8 cellular contexts compared by ENCODE assay signal in the genomic region with DNA sequence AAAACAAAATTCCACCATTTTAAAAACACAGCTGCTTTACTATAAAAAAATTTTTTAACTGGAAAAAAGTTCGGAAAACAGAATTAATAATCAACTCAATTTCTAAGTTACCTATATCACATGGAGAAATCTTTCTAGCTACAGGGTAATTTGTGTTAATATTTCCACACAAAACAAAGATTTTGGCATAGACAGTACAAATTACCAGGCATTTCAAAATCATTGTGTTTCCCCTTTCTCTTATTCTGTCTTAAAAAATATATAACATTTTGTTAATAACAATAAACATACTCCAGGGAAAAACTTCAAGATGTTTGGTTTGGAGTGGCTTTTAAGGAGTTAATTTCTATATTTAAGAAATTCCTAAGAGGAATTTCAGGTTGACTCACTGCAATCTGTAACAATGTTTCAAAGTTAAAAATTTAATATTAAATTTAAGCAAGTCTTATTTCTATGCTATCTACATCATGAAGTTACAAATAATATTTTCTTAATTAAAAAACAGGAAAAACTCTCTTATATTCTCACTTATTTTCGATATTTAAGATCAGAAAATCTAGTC.
DNase-seq lines count a peak whose midpoint lies in the region; ATAC-seq, FAIRE-seq and TF ChIP-seq lines count a peak whose summit lies in the region.

No MANE protein-coding gene starts in this region.

- H3K9ac ChIP-seq in HCT116 (ENCODE audit: low read length) = peak overlapping the region; percentile 74

- H3K4me3 ChIP-seq in HCT116 (replicated peaks in 1 of 2; ENCODE audit: low read depth in 1 of 2, low read length in 2 of 2) (peak overlapping the region; percentile 50 to 65), small intestine (ENCODE audit: low read depth in 1 of 2, low read length in 2 of 2) (peak overlapping the region in 1 of 2 donors; percentile 52)

- H3K27ac ChIP-seq in HCT116 (ENCODE audit: low read depth, low read length) (peak overlapping the region; percentile 72; the same call in 1 of the 2 replicates), small intestine (ENCODE audit: low read depth in 1 of 2, low read length in 1 of 2) (no peak overlapping the region)

- TF ChIP-seq POLR2A in HCT116 (IDR thresholded peaks at IDR 0.05; ENCODE audit: borderline replicate concordance, extremely low read depth, insufficient read depth, insufficient read length) = no peak

- WGBS in small intestine, 3 donors = 1 to 12% (median 4%) methylated on average over 2 of the region's 2 CpGs

- peak; percentile 19 for FAIRE-seq in frontal cortex (lab: Jason Lieb, UNC)
- FAIRE-seq in small intestine (lab: Jason Lieb, UNC) = peak; percentile 78

- H4K20me1 ChIP-seq in HCT116 (ENCODE audit: insufficient read depth) = no peaks in the 10 kb centered on the region

- ATAC-seq in HCT116 (no peak), WTC11 (no peak), HG03097 (IDR thresholded peaks at IDR 0.05; ENCODE audit: low FRiP score, unreplicated experiment) (no peak)

- H3K9me2 ChIP-seq in HCT116 (ENCODE audit: insufficient read depth) = no peaks in the 10 kb centered on the region

- POLR2A ChIA-PET in HCT116 (lab: Charles Lee) (interaction anchor here (1.2 to 1.7 kb wide), 3 partner anchors 10 to 363 kb away, joined by 3 to 7 read pairs (median 3); no protein-coding TSS in a partner anchor), WTC11 (lab: Charles Lee) (interaction anchor here (0.6 kb wide), 1 partner anchor 349 kb away, joined by 3 read pairs; no protein-coding TSS in a partner anchor)

- no peaks in the 10 kb centered on the region for H3K9me3 ChIP-seq in HCT116 (ENCODE audit: control insufficient read depth in 1 of 2, insufficient read depth in 1 of 2, low read depth in 1 of 2, low read length in 2 of 2)
- no peaks in the 10 kb centered on the region for H3K9me3 ChIP-seq in small intestine (ENCODE audit: control insufficient read depth, low read depth)

- H3K36me3 Mint-ChIP-seq in WTC11 = peaks cover 42% of the 10 kb centered on the region

- TSS peak; percentile 88 for BruUV-seq in HCT116 (replicated peaks; lab: Mats Ljungman, UMichigan)

- no peaks in the 10 kb centered on the region for H3K9me3 Mint-ChIP-seq in WTC11

- H3K79me2 ChIP-seq in HCT116 (ENCODE audit: insufficient read depth, low read length) = peaks cover 97% of the 10 kb centered on the region

- TF ChIP-seq RAD21 in HCT116 (IDR thresholded peaks at IDR 0.05; ENCODE audit: low read depth) = no peak

- H3K4me1 ChIP-seq in HCT116 (ENCODE audit: control insufficient read depth in 1 of 2, insufficient read depth in 2 of 2, low read length in 2 of 2) (peaks cover 28 to 48% of the 10 kb centered on the region in 2 experiments), small intestine (ENCODE audit: control insufficient read depth in 2 of 2, insufficient read depth in 1 of 2, low read depth in 1 of 2, low read length in 1 of 2) (peaks cover 2 to 5% of the 10 kb centered on the region in 2 donors)

- RAD21 ChIA-PET in HCT116 (lab: Charles Lee; ENCODE audit: low non-redundant PET in 1 of 2, low total read pairs in 2 of 2, uncharacterized antibody in 2 of 2, unreplicated experiment in 2 of 2) = no interaction called here

- no peaks in the 10 kb centered on the region for H3K27me3 Mint-ChIP-seq in WTC11 (ENCODE audit: low read depth)

- H3K4me3 Mint-ChIP-seq in WTC11 = peak overlapping the region; percentile 98

- peaks cover 0 to 5% of the 10 kb centered on the region in 2 experiments; a peak in 2 of 4 replicates for H3K36me3 ChIP-seq in HCT116 (ENCODE audit: control insufficient read depth in 1 of 2, insufficient read depth in 2 of 2, low read length in 2 of 2)
- no peaks in the 10 kb centered on the region for H3K36me3 ChIP-seq in small intestine (ENCODE audit: control insufficient read depth in 2 of 2, insufficient read depth in 2 of 2, low read length in 2 of 2)

- DNase-seq in HCT116 (ENCODE audit: low read depth, low spot score) = no peak
- DNase-seq in WTC11 (ENCODE audit: low spot score) = no peak
- no peak for DNase-seq in frontal cortex (ENCODE audit: low spot score in 2 of 2)
- no peak for DNase-seq in small intestine
- DNase-seq in NCI-H748 treated with DMSO at 0.1 percent for 48 hours (lab: John Stamatoyannopoulos, UW) = no peak
- no peak for DNase-seq in NCI-H1417 treated with DMSO at 0.1 percent for 48 hours (lab: John Stamatoyannopoulos, UW)
- no peak for DNase-seq in C1 segment of cervical spinal cord (lab: John Stamatoyannopoulos, UW)

- peaks cover 29% of the 10 kb centered on the region for H3K4me1 Mint-ChIP-seq in WTC11

- no peak for TF ChIP-seq CTCF in HCT116 (IDR thresholded peaks at IDR 0.05 in 2 of 3, conservative IDR thresholded peaks at IDR 0.05 in 1 of 3; ENCODE audit: borderline replicate concordance in 1 of 3, insufficient read depth in 1 of 3, low read depth in 2 of 3, low read length in 2 of 3)
- no peak for TF ChIP-seq CTCF in WTC11 (IDR thresholded peaks at IDR 0.05)

- no peak overlapping the region for H2AFZ ChIP-seq in HCT116 (ENCODE audit: low read depth, low read length, poor library complexity, severe bottlenecking)

- H3K4me2 ChIP-seq in HCT116 (ENCODE audit: low read length) = peak overlapping the region; percentile 89

- H3K27ac Mint-ChIP-seq in WTC11 = peak overlapping the region; percentile 97

- intact Hi-C loops in HCT116 (cut with micrococcal nuclease) = loop anchor here (5.0 kb wide), 1 partner anchor 447 kb away; no protein-coding TSS in a partner anchor

- H3K27me3 ChIP-seq in HCT116 (ENCODE audit: insufficient read depth, low read length) = no peaks in the 10 kb centered on the region
- H3K27me3 ChIP-seq in small intestine (ENCODE audit: control insufficient read depth in 2 of 2, insufficient read depth in 2 of 2, low read length in 2 of 2) = no peaks in the 10 kb centered on the region

- CTCF ChIA-PET in HCT116 (lab: Charles Lee) = no interaction called here
- CTCF ChIA-PET in WTC11 (lab: Charles Lee) = no interaction called here

TF ChIP-seq in HCT116, 20 proteins besides CTCF, POLR2A, EP300 and RAD21:
- TF ChIP-seq EZH2 (IDR thresholded peaks at IDR 0.05) = no peak
- no peak for TF ChIP-seq ELF1 (IDR thresholded peaks at IDR 0.05; ENCODE audit: borderline replicate concordance, low read depth)
- TF ChIP-seq EGR1 (IDR thresholded peaks at IDR 0.05; ENCODE audit: low read depth) = no peak
- TF ChIP-seq SP1 (IDR thresholded peaks at IDR 0.05; ENCODE audit: low read depth) = no peak
- TF ChIP-seq SIN3A (IDR thresholded peaks at IDR 0.05; ENCODE audit: low read depth) = no peak
- TF ChIP-seq, protein P1, sequence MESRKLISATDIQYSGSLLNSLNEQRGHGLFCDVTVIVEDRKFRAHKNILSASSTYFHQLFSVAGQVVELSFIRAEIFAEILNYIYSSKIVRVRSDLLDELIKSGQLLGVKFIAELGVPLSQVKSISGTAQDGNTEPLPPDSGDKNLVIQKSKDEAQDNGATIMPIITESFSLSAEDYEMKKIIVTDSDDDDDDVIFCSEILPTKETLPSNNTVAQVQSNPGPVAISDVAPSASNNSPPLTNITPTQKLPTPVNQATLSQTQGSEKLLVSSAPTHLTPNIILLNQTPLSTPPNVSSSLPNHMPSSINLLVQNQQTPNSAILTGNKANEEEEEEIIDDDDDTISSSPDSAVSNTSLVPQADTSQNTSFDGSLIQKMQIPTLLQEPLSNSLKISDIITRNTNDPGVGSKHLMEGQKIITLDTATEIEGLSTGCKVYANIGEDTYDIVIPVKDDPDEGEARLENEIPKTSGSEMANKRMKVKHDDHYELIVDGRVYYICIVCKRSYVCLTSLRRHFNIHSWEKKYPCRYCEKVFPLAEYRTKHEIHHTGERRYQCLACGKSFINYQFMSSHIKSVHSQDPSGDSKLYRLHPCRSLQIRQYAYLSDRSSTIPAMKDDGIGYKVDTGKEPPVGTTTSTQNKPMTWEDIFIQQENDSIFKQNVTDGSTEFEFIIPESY (IDR thresholded peaks at IDR 0.05; ENCODE audit: extremely low read depth, insufficient replicate concordance, low read length) = no peak
- TF ChIP-seq CBX3 (IDR thresholded peaks at IDR 0.05; ENCODE audit: low read depth) = no peak
- no peak for TF ChIP-seq FOSL1 (IDR thresholded peaks at IDR 0.05; ENCODE audit: low read depth)

TF ChIP-seq in WTC11, 78 proteins besides CTCF, POLR2A, EP300 and RAD21 (continues in another document):
- TF ChIP-seq TCF7 (CRISPR knock-in tag; IDR thresholded peaks at IDR 0.05; ENCODE audit: low read depth) (no peak), CREM (CRISPR knock-in tag; IDR thresholded peaks at IDR 0.05) (no peak), CREB1 (CRISPR knock-in tag; IDR thresholded peaks at IDR 0.05) (no peak), FOXP1 (CRISPR knock-in tag; IDR thresholded peaks at IDR 0.05; ENCODE audit: borderline replicate concordance) (no peak), ZNF281 (CRISPR knock-in tag; IDR thresholded peaks at IDR 0.05) (no peak), SOX15 (CRISPR knock-in tag; IDR thresholded peaks at IDR 0.05) (no peak)
- TF ChIP-seq, protein P2, sequence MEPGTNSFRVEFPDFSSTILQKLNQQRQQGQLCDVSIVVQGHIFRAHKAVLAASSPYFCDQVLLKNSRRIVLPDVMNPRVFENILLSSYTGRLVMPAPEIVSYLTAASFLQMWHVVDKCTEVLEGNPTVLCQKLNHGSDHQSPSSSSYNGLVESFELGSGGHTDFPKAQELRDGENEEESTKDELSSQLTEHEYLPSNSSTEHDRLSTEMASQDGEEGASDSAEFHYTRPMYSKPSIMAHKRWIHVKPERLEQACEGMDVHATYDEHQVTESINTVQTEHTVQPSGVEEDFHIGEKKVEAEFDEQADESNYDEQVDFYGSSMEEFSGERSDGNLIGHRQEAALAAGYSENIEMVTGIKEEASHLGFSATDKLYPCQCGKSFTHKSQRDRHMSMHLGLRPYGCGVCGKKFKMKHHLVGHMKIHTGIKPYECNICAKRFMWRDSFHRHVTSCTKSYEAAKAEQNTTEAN (CRISPR knock-in tag; IDR thresholded peaks at IDR 0.05) = no peak
